In the genomic region with DNA sequence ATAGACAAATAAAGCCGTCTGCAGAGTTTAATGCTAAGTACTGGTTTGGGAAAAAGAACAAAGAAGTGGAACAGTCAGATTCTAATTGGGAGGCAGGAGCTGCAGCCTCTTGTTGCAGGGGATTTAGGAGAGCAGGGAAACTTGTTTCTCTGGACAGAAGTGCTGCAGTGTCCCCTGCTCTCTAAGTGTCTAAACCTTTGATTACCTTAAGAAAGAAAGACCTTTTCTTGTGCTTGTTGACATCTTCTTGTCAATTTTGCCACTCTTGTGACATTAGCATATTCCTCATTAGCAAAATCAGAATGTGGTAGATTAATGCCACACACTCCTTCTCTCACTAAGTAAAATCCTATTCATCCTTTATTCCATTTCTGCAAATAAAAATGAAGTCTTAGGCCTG, we compare ENCODE assay signal across 31 cellular contexts. TPM values are rescaled to one million over a fixed set of nuclear protein-coding genes. Genes with fewer than 3 reads are reported as not detected.
A peak's percentile ranks its signal among the peaks of the same experiment; 100 is the strongest.
DNase-seq lines count a peak whose midpoint lies in the region; ATAC-seq and TF ChIP-seq lines count a peak whose summit lies in the region.
"Had no signal": no experiment of that assay in that cellular context is flagged by ENCODE, and none has a peak within 500 bp of the region (broad histone marks: within the 10 kb centered on the region; RNA-seq: fewer than 3 reads in every experiment).

No MANE protein-coding gene starts in this region.

- no peaks in the 10 kb centered on the region for H3K79me1 ChIP-seq in mesendoderm (ENCODE audit: low read length)

- no peak overlapping the region for H4K5ac ChIP-seq in mesendoderm (ENCODE audit: low read length)

- H4K20me1 ChIP-seq in GM23338 (replicated peaks; ENCODE audit: insufficient read depth): no peaks in the 10 kb centered on the region

- no TSS peak for BruUV-seq in Calu3 (replicated peaks; lab: Mats Ljungman, UMichigan)

- no peak overlapping the region for H3K56ac ChIP-seq in mesendoderm (ENCODE audit: low read length)

- H2BK15ac ChIP-seq in mesendoderm (replicated peaks; ENCODE audit: low read depth): no peak overlapping the region

- intact Hi-C loops in Calu3 (cut with micrococcal nuclease; ENCODE audit: unreplicated experiment): no loop called here

- H2AK5ac ChIP-seq in mesendoderm (ENCODE audit: low read length): no peak overlapping the region

- H3F3A ChIP-seq in GM23338 (replicated peaks; ENCODE audit: low read depth): no peaks in the 10 kb centered on the region

- TF ChIP-seq CTCF in GM23338 (conservative IDR thresholded peaks at IDR 0.05; ENCODE audit: low read depth in 2 of 2) (no peak), Calu3 (IDR thresholded peaks at IDR 0.05; ENCODE audit: unreplicated experiment) (no peak)

- peak overlapping the region; percentile 80 for H3K27ac Mint-ChIP-seq in T-helper 1 cell treated with Interleukin-12 subunit alpha and Interleukin-12 subunit beta and Interleukin-4 antibody, amounts not matched to agents 30 μg/mL and 1 μg/mL, for 36 hours
- no peak overlapping the region for H3K27ac Mint-ChIP-seq in GM23338
- peak overlapping the region; percentile 9 for H3K27ac Mint-ChIP-seq in activated CD8-positive, alpha-beta T cell treated with anti-CD3 and anti-CD28 coated beads, Interleukin-2, amount 10 ng/mL, durations not matched to agents 7 days and 5 days
- H3K27ac Mint-ChIP-seq in Calu3 (ENCODE audit: unreplicated experiment): no peak overlapping the region
- H3K27ac Mint-ChIP-seq: naive B cell had no signal

- no peak overlapping the region for H3K4me3 Mint-ChIP-seq in T-helper 1 cell treated with Interleukin-12 subunit alpha and Interleukin-12 subunit beta and Interleukin-4 antibody, amounts not matched to agents 30 μg/mL and 1 μg/mL, for 36 hours
- no peak overlapping the region for H3K4me3 Mint-ChIP-seq in GM23338
- H3K4me3 Mint-ChIP-seq in activated CD8-positive, alpha-beta T cell treated with anti-CD3 and anti-CD28 coated beads, Interleukin-2, amount 10 ng/mL, durations not matched to agents 7 days and 5 days: no peak overlapping the region
- H3K4me3 Mint-ChIP-seq in Calu3 (ENCODE audit: low read depth, unreplicated experiment): no peak overlapping the region
- H3K4me3 Mint-ChIP-seq: activated T-cell treated with anti-CD3 and anti-CD28 coated beads, Interleukin-2, amount 50 U/mL, for 4 hours; naive B cell had no signal

- H3K27me3 ChIP-seq in GM23338 (ENCODE audit: insufficient read depth): no peaks in the 10 kb centered on the region
- H3K27me3 ChIP-seq in mesendoderm (ENCODE audit: insufficient read depth, low read length, poor library complexity): no peaks in the 10 kb centered on the region
- H3K27me3 ChIP-seq: tibial artery, vagina had no signal

- H3K4me1 Mint-ChIP-seq in T-helper 1 cell treated with Interleukin-12 subunit alpha and Interleukin-12 subunit beta and Interleukin-4 antibody, amounts not matched to agents 30 μg/mL and 1 μg/mL, for 36 hours (ENCODE audit: low read depth): peaks cover 56% of the 10 kb centered on the region
- H3K4me1 Mint-ChIP-seq in GM23338: peaks cover 28% of the 10 kb centered on the region
- H3K4me1 Mint-ChIP-seq in activated CD8-positive, alpha-beta T cell treated with anti-CD3 and anti-CD28 coated beads, Interleukin-2, amount 10 ng/mL, durations not matched to agents 7 days and 5 days (ENCODE audit: low read depth): peaks cover 33% of the 10 kb centered on the region
- peaks cover 22% of the 10 kb centered on the region for H3K4me1 Mint-ChIP-seq in Calu3 (ENCODE audit: low read depth, unreplicated experiment)
- H3K4me1 Mint-ChIP-seq: naive B cell had no signal

- H4K8ac ChIP-seq in mesendoderm (ENCODE audit: low read depth, low read length): no peak overlapping the region

- H3K79me2 ChIP-seq in GM23338 (replicated peaks; ENCODE audit: insufficient read depth) (no peaks in the 10 kb centered on the region), mesendoderm (ENCODE audit: control insufficient read depth, insufficient read depth, low read length) (no peaks in the 10 kb centered on the region)

- DNase-seq in T-helper 1 cell (no peak), GM23338 (ENCODE audit: low spot score) (peak; percentile 10), mesendoderm (peak; percentile 3), Calu3 (no peak)
- DNase-seq in activated CD8-positive, alpha-beta T cell treated with anti-CD3 and anti-CD28 coated beads, Interleukin-2, amount 10 ng/mL, durations not matched to agents 7 days and 5 days: no peak
- DNase-seq: activated T-cell treated with anti-CD3 and anti-CD28 coated beads, Interleukin-2, amount 50 U/mL, for 4 hours; DMS153; H7; KBM-7; kidney glomerular epithelial cell; midbrain; naive B cell; NCI-H1105; NCI-H2029; NCI-H526 treated with DMSO at 0.1 percent for 48 hours; NK-92 treated with Interleukin-12 subunit alpha and Interleukin-12 subunit beta, amount 100 ng/mL, for 24 hours; PC-9; stimulated activated CD4-positive, alpha-beta T cell treated with anti-CD3 and anti-CD28 coated beads, Interleukin-15, amount 100 ng/mL, for 24 hours; stimulated activated CD4-positive, alpha-beta T cell treated with anti-CD3 and anti-CD28 coated beads, Interleukin-4, amount 100 ng/mL, for 4 hours; tibial artery had no signal

- no peak overlapping the region for H3K4ac ChIP-seq in mesendoderm (ENCODE audit: low read depth, low read length)

- no CpG with 5 or more reads among the region's 1 CpG for WGBS in mesendoderm (ENCODE audit: extremely low coverage, insufficient coverage, low lambda C conversion rate)

- H3K4me1 ChIP-seq in GM23338 (ENCODE audit: insufficient read depth) (peaks cover 20% of the 10 kb centered on the region), mesendoderm (ENCODE audit: control insufficient read depth, low read depth, low read length) (no peaks in the 10 kb centered on the region)
- H3K4me1 ChIP-seq: tibial artery, vagina had no signal

- no peaks in the 10 kb centered on the region for H3K27me3 Mint-ChIP-seq in T-helper 1 cell treated with Interleukin-12 subunit alpha and Interleukin-12 subunit beta and Interleukin-4 antibody, amounts not matched to agents 30 μg/mL and 1 μg/mL, for 36 hours (ENCODE audit: low read depth)
- H3K27me3 Mint-ChIP-seq in GM23338 (ENCODE audit: insufficient read depth, low read depth, poor library complexity): no peaks in the 10 kb centered on the region
- no peaks in the 10 kb centered on the region for H3K27me3 Mint-ChIP-seq in activated CD8-positive, alpha-beta T cell treated with anti-CD3 and anti-CD28 coated beads, Interleukin-2, amount 10 ng/mL, durations not matched to agents 7 days and 5 days (ENCODE audit: low read depth)
- H3K27me3 Mint-ChIP-seq in Calu3 (ENCODE audit: unreplicated experiment): no peaks in the 10 kb centered on the region

- H2BK5ac ChIP-seq in mesendoderm (ENCODE audit: low read length): no peak overlapping the region

- CTCF ChIA-PET in activated CD8-positive, alpha-beta T cell treated with anti-CD3 and anti-CD28 coated beads, Interleukin-2, amount 10 ng/mL, durations not matched to agents 7 days and 5 days (lab: Charles Lee): interaction anchor here (2.4 kb wide), 1 partner anchor 54 kb away, joined by 11 read pairs; no protein-coding TSS in a partner anchor
- CTCF ChIA-PET in Calu3 (lab: Charles Lee): no interaction called here

- H3K9ac ChIP-seq in mesendoderm (ENCODE audit: low read length): no peak overlapping the region

- H3K9me2 ChIP-seq in GM23338 (ENCODE audit: insufficient read depth): peaks cover 6% of the 10 kb centered on the region; the same call in 1 of the 2 replicates

- H3K4me2 ChIP-seq in GM23338 (0 out of 2 replicates have a peak overlapping the region, but pooled peaks have one; percentile 13), mesendoderm (ENCODE audit: low read length) (no peak overlapping the region)
- H3K4me2 ChIP-seq: PC-9 had no signal

- no peak overlapping the region for H3K4me3 ChIP-seq in GM23338
- H3K4me3 ChIP-seq in mesendoderm (ENCODE audit: low read length): no peak overlapping the region
- H3K4me3 ChIP-seq: GM12878, PC-9, SK-N-MC, tibial artery, vagina had no signal

- H3K18ac ChIP-seq in mesendoderm (ENCODE audit: low read length): no peak overlapping the region

- H3K36me3 ChIP-seq in GM23338 (ENCODE audit: insufficient read depth) (no peaks in the 10 kb centered on the region), mesendoderm (ENCODE audit: control insufficient read depth, insufficient read depth, low read length) (no peaks in the 10 kb centered on the region)
- H3K36me3 ChIP-seq: tibial artery, vagina had no signal

- peaks cover 75% of the 10 kb centered on the region for H3K36me3 Mint-ChIP-seq in T-helper 1 cell treated with Interleukin-12 subunit alpha and Interleukin-12 subunit beta and Interleukin-4 antibody, amounts not matched to agents 30 μg/mL and 1 μg/mL, for 36 hours (ENCODE audit: low read depth)
- peaks cover 3% of the 10 kb centered on the region; the same call in 1 of the 3 replicates for H3K36me3 Mint-ChIP-seq in GM23338 (ENCODE audit: low read depth)
- H3K36me3 Mint-ChIP-seq in activated CD8-positive, alpha-beta T cell treated with anti-CD3 and anti-CD28 coated beads, Interleukin-2, amount 10 ng/mL, durations not matched to agents 7 days and 5 days (ENCODE audit: low read depth): peaks cover 76% of the 10 kb centered on the region
- H3K36me3 Mint-ChIP-seq in Calu3 (ENCODE audit: insufficient read depth, unreplicated experiment): peaks cover 8% of the 10 kb centered on the region
- H3K36me3 Mint-ChIP-seq: naive B cell had no signal

- no peaks in the 10 kb centered on the region for H3K9me3 Mint-ChIP-seq in T-helper 1 cell treated with Interleukin-12 subunit alpha and Interleukin-12 subunit beta and Interleukin-4 antibody, amounts not matched to agents 30 μg/mL and 1 μg/mL, for 36 hours
- H3K9me3 Mint-ChIP-seq in GM23338: peaks cover 3% of the 10 kb centered on the region; the same call in 1 of the 3 replicates
- peaks cover 11% of the 10 kb centered on the region for H3K9me3 Mint-ChIP-seq in activated CD8-positive, alpha-beta T cell treated with anti-CD3 and anti-CD28 coated beads, Interleukin-2, amount 10 ng/mL, durations not matched to agents 7 days and 5 days (ENCODE audit: insufficient read depth)
- H3K9me3 Mint-ChIP-seq in Calu3 (ENCODE audit: low read depth, unreplicated experiment): no peaks in the 10 kb centered on the region

- H3K27ac ChIP-seq in GM23338 (ENCODE audit: low read depth) (no peak overlapping the region), mesendoderm (ENCODE audit: low read depth, low read length) (no peak overlapping the region)
- H3K27ac ChIP-seq: HL-60, PC-9, SK-N-MC, tibial artery, vagina had no signal

- ATAC-seq in GM23338 (no peak), GM21360 (IDR thresholded peaks at IDR 0.05; ENCODE audit: unreplicated experiment) (no peak), HG03354 (IDR thresholded peaks at IDR 0.05; ENCODE audit: poor library complexity, severe bottlenecking, unreplicated experiment) (no peak)
- no peak for ATAC-seq in activated CD8-positive, alpha-beta T cell treated with anti-CD3 and anti-CD28 coated beads, Interleukin-2, amount 10 ng/mL, durations not matched to agents 7 days and 5 days
- ATAC-seq: activated T-cell treated with anti-CD3 and anti-CD28 coated beads, Interleukin-2, amount 50 U/mL, for 4 hours; GM12878 had no signal

- H3K23ac ChIP-seq in mesendoderm (ENCODE audit: low read length): no peak overlapping the region

- POLR2A ChIA-PET in activated CD8-positive, alpha-beta T cell treated with anti-CD3 and anti-CD28 coated beads, Interleukin-2, amount 10 ng/mL, durations not matched to agents 7 days and 5 days (lab: Charles Lee): no interaction called here

- no peak overlapping the region for H2BK120ac ChIP-seq in mesendoderm (ENCODE audit: low read depth, low read length)

- no peak overlapping the region for H2AFZ ChIP-seq in GM23338
- H2AFZ ChIP-seq: PC-9 had no signal

RNA-seq across cellular contexts. Expression of a gene that starts 38.8 kb away (rescaled TPM):
- total RNA-seq in GM23338 (2014; rRNA removed; shearing (Covaris generic)): not detected in 2 replicates
- polyA plus RNA-seq in GM23338 (2016; fragmentation: Nextera tagmentation; extraction: Ambion mirVana): not detected in 2 replicates
- total RNA-seq in activated CD8-positive, alpha-beta T cell treated with anti-CD3 and anti-CD28 coated beads, Interleukin-2, amount 10 ng/mL, durations not matched to agents 7 days and 5 days: 10 to 100 TPM; 54.5 to 58.4 TPM
- not detected for polyA plus RNA-seq in mesendoderm (2013, experiment 1 of 2)
- polyA plus RNA-seq in mesendoderm (2013, experiment 2 of 2): not detected
- total RNA-seq in Calu3 (2022): not detected in 2 replicates
- total RNA-seq: endothelial cell of umbilical vein, frontal cortex, H7, lower leg skin, M059J, PC-9 had no signal
- polyA plus RNA-seq: endothelial cell of umbilical vein had no signal

Comparison
In these comparisons a context has a peak if more than half of its experiments do, and no peak if none do; other contexts are left out.
1. H3K27ac Mint-ChIP-seq: peak in T-helper 1 cell treated with Interleukin-12 subunit alpha and Interleukin-12 subunit beta and Interleukin-4 antibody, amounts not matched to agents 30 μg/mL and 1 μg/mL, for 36 hours (single experiment) and activated CD8-positive, alpha-beta T cell treated with anti-CD3 and anti-CD28 coated beads, Interleukin-2, amount 10 ng/mL, durations not matched to agents 7 days and 5 days (single experiment); none in GM23338 (single experiment) and Calu3 (single experiment).
2. DNase-seq: peak in GM23338 (single experiment) and mesendoderm (single experiment); none in T-helper 1 cell (0 of 5), activated CD8-positive, alpha-beta T cell treated with anti-CD3 and anti-CD28 coated beads, Interleukin-2, amount 10 ng/mL, durations not matched to agents 7 days and 5 days (single experiment) and Calu3 (single experiment).
3. RNA of a gene that starts 38.8 kb away (total RNA-seq): 54.5 to 58.4 TPM in activated CD8-positive, alpha-beta T cell treated with anti-CD3 and anti-CD28 coated beads, Interleukin-2, amount 10 ng/mL, durations not matched to agents 7 days and 5 days; not detected in GM23338 and not detected in Calu3; every median in the first group is over 10 times any median in the second.